ENCODE assay signal across 19 cellular contexts in genomic region chr4:84379881-84380618, GRCh38.
DNase-seq lines count a peak whose midpoint lies in the region; ATAC-seq, FAIRE-seq and TF ChIP-seq lines count a peak whose summit lies in the region.
"Had no signal": no experiment of that assay in that cellular context is flagged by ENCODE, and none has a peak within 500 bp of the region (broad histone marks: within the 10 kb centered on the region; RNA-seq: fewer than 3 reads in every experiment).

No MANE protein-coding gene starts in this region.

- intact Hi-C loops in pancreas (cut with DNase I): no loop called here

- peaks cover 36% of the 10 kb centered on the region for H3K4me1 ChIP-seq in iPS-20b (ENCODE audit: insufficient read depth, low read length)
- H3K4me1 ChIP-seq in pancreas: no peaks in the 10 kb centered on the region
- H3K4me1 ChIP-seq: esophagus muscularis mucosa, upper lobe of right lung had no signal

- 65 to 72% methylated on average over 15 of the region's 15 CpGs for WGBS in pancreas, 2 donors

- H3K27ac ChIP-seq in iPS-20b (ENCODE audit: low read length): no peak overlapping the region
- H3K27ac ChIP-seq in pancreas: no peak overlapping the region
- H3K27ac ChIP-seq: esophagus muscularis mucosa, HL-60, upper lobe of right lung had no signal

- H3K4me3 ChIP-seq in iPS-20b (ENCODE audit: low read length) (peak overlapping the region; percentile 23; the same call in 1 of the 2 replicates), pancreas (no peak overlapping the region)
- H3K4me3 ChIP-seq: esophagus muscularis mucosa, upper lobe of right lung had no signal

- DNase-seq in AG08395 (ENCODE audit: low spot score) (peak; percentile 75), HS-27A (ENCODE audit: low read depth) (peak; percentile 90), amniotic epithelial cell (ENCODE audit: low read depth) (peak; percentile 37), pancreas (no peak), activated gamma-delta T cell (lab: John Stamatoyannopoulos, UW) (no peak)
- DNase-seq: activated CD4-positive, alpha-beta T cell treated with anti-CD3 and anti-CD28 coated beads, Interleukin-2, amount 10 ng/mL, durations not matched to agents 7 days and 5 days; caudate nucleus; GF-D8; kidney glomerular epithelial cell; naive thymus-derived CD8-positive, alpha-beta T cell; NCI-H1105 treated with DMSO at 0.1 percent for 48 hours; NCI-H748 treated with DMSO at 0.1 percent for 48 hours; SW 1271; upper lobe of right lung had no signal

- H3K36me3 ChIP-seq in iPS-20b (ENCODE audit: insufficient read depth, low read depth, low read length) (no peaks in the 10 kb centered on the region), pancreas (no peaks in the 10 kb centered on the region)
- H3K36me3 ChIP-seq: esophagus muscularis mucosa, upper lobe of right lung had no signal

- no peak overlapping the region for H3K9ac ChIP-seq in iPS-20b (ENCODE audit: low read depth, low read length)

- TF ChIP-seq CTCF in pancreas (IDR thresholded peaks at IDR 0.05): no peak

- no peaks in the 10 kb centered on the region for H3K9me3 ChIP-seq in iPS-20b (ENCODE audit: insufficient read depth, low read depth, low read length)
- H3K9me3 ChIP-seq in pancreas: no peaks in the 10 kb centered on the region
- H3K9me3 ChIP-seq: esophagus muscularis mucosa, upper lobe of right lung had no signal

- ATAC-seq in pancreas: no peak
- ATAC-seq in HG03280 (IDR thresholded peaks at IDR 0.05; ENCODE audit: unreplicated experiment): no peak
- no peak for ATAC-seq in HG03342 (IDR thresholded peaks at IDR 0.05; ENCODE audit: unreplicated experiment)
- ATAC-seq: naive thymus-derived CD8-positive, alpha-beta T cell; upper lobe of right lung had no signal

- FAIRE-seq in pancreas (lab: Jason Lieb, UNC): no peak

- H3K27me3 ChIP-seq in iPS-20b (ENCODE audit: insufficient read depth, low read length) (peaks cover 91% of the 10 kb centered on the region), pancreas (no peaks in the 10 kb centered on the region)
- H3K27me3 ChIP-seq: esophagus muscularis mucosa, upper lobe of right lung had no signal

Comparison
In these comparisons a context has a peak if more than half of its experiments do, and no peak if none do; other contexts are left out.
1. DNase-seq: peak in AG08395 (single experiment), HS-27A (single experiment) and amniotic epithelial cell (single experiment); none in pancreas (0 of 6) and activated gamma-delta T cell (single experiment).